In the genomic region with DNA sequence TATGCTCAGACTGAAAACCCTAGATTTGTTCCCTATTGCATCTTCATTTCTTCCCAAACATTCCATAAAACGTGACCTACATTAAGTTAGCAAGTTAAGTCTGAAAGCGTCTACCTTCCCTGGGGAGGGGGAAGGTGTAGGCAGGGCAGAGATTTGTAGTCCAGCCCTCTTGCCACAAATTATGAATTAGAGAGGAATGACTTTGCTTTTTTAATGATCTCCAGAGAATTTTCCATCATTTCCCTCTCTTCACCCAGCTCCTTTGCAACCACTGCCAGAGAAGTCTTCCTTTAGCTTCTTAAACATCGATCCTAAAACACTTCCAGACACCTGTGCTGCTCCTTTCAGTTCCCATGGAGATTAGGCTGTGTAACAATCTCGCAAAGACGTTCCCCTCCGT, we compare ENCODE assay signal across 7 cellular contexts. TPM values are rescaled to one million over a fixed set of nuclear protein-coding genes. Genes with fewer than 3 reads are reported as not detected.
DNase-seq lines count a peak whose midpoint lies in the region; ATAC-seq and TF ChIP-seq lines count a peak whose summit lies in the region.

No MANE protein-coding gene starts in this region.

- H3K27me3 ChIP-seq in HCT116 (ENCODE audit: insufficient read depth, low read length), result no peaks in the 10 kb centered on the region
- H3K27me3 ChIP-seq in right cardiac atrium (ENCODE audit: control insufficient read depth, insufficient read depth), result no peaks in the 10 kb centered on the region
- H3K27me3 ChIP-seq in smooth muscle cell (ENCODE audit: low read depth), result no peaks in the 10 kb centered on the region
- no peaks in the 10 kb centered on the region for H3K27me3 ChIP-seq in vagina

- peaks cover 13 to 17% of the 10 kb centered on the region in 2 experiments for H3K4me1 ChIP-seq in HCT116 (ENCODE audit: control insufficient read depth in 1 of 2, insufficient read depth in 2 of 2, low read length in 2 of 2)
- H3K4me1 ChIP-seq in right cardiac atrium (ENCODE audit: control insufficient read depth, insufficient read depth, low read length), result peaks cover 3% of the 10 kb centered on the region
- H3K4me1 ChIP-seq in smooth muscle cell (ENCODE audit: low read depth), result peaks cover 21% of the 10 kb centered on the region
- H3K4me1 ChIP-seq in vagina, result peaks cover 35% of the 10 kb centered on the region

- POLR2A ChIA-PET in HCT116 (lab: Charles Lee) (no interaction called here), WTC11 (lab: Charles Lee) (no interaction called here)

- H3K4me2 ChIP-seq in HCT116 (ENCODE audit: low read length), result peak overlapping the region; percentile 98
- peak overlapping the region; percentile 89 for H3K4me2 ChIP-seq in smooth muscle cell

- H3K9ac ChIP-seq in HCT116 (ENCODE audit: low read length) (peak overlapping the region; percentile 79), smooth muscle cell (ENCODE audit: low read depth) (no peak overlapping the region)

- no peak for DNase-seq in HCT116 (ENCODE audit: low read depth, low spot score)
- DNase-seq in WTC11 (ENCODE audit: low spot score), result no peak
- DNase-seq in right cardiac atrium, result no peak
- no peak for DNase-seq in smooth muscle cell (lab: John Stamatoyannopoulos, UW; ENCODE audit: unreplicated experiment)
- no peak for DNase-seq in NCI-H2081 treated with DMSO at 0.1 percent for 48 hours (lab: John Stamatoyannopoulos, UW)
- no peak for DNase-seq in caudate nucleus (lab: John Stamatoyannopoulos, UW)
- no peak for DNase-seq in vagina (ENCODE audit: extremely low spot score in 2 of 2)

- no peaks in the 10 kb centered on the region for H3K9me2 ChIP-seq in HCT116 (ENCODE audit: insufficient read depth)

- H3K9me3 ChIP-seq in HCT116 (ENCODE audit: control insufficient read depth in 1 of 2, insufficient read depth in 1 of 2, low read depth in 1 of 2, low read length in 2 of 2) (no peaks in the 10 kb centered on the region), right cardiac atrium (ENCODE audit: control insufficient read depth, low read length) (no peaks in the 10 kb centered on the region), smooth muscle cell (replicated peaks; ENCODE audit: low read depth) (no peaks in the 10 kb centered on the region), vagina (no peaks in the 10 kb centered on the region)

- WGBS in right cardiac atrium, result 54% methylated on average over 6 of the region's 6 CpGs
- 43% methylated on average over 6 of the region's 6 CpGs for WGBS in smooth muscle cell (ENCODE audit: low lambda C conversion rate)

- CTCF ChIA-PET in HCT116 (lab: Charles Lee), result no interaction called here
- CTCF ChIA-PET in WTC11 (lab: Charles Lee), result interaction anchor here (3.3 kb wide), 1 partner anchor 14 kb away, joined by 25 read pairs; no protein-coding TSS in a partner anchor

- H3K27ac ChIP-seq in HCT116 (ENCODE audit: low read depth, low read length), result no peak overlapping the region
- peak overlapping the region; percentile 46 for H3K27ac ChIP-seq in right cardiac atrium (ENCODE audit: low read length)
- H3K27ac ChIP-seq in smooth muscle cell (ENCODE audit: low read depth), result no peak overlapping the region
- H3K27ac ChIP-seq in caudate nucleus (ENCODE audit: low read depth, low read length), result no peak overlapping the region
- no peak overlapping the region for H3K27ac ChIP-seq in vagina

- intact Hi-C loops in HCT116 (cut with micrococcal nuclease), result no loop called here
- intact Hi-C loops in right cardiac atrium (cut with DNase I), result loop anchor here in 1 of 4 donors (10.0 kb wide), 1 partner anchor 51 kb away; no protein-coding TSS in a partner anchor
- intact Hi-C loops in vagina (cut with DNase I), result no loop called here

- TF ChIP-seq POLR2A in HCT116 (IDR thresholded peaks at IDR 0.05; ENCODE audit: borderline replicate concordance, extremely low read depth, insufficient read depth, insufficient read length), result no peak
- no peak for TF ChIP-seq POLR2A in vagina (IDR thresholded peaks at IDR 0.05)

- RAD21 ChIA-PET in HCT116 (lab: Charles Lee; ENCODE audit: low non-redundant PET in 1 of 2, low total read pairs in 2 of 2, uncharacterized antibody in 2 of 2, unreplicated experiment in 2 of 2), result no interaction called here

- H3K27ac Mint-ChIP-seq in WTC11, result no peak overlapping the region

- H3K27me3 Mint-ChIP-seq in WTC11 (ENCODE audit: low read depth), result no peaks in the 10 kb centered on the region

- no TSS peak for BruUV-seq in HCT116 (replicated peaks; lab: Mats Ljungman, UMichigan)

- no peaks in the 10 kb centered on the region for H3F3A ChIP-seq in smooth muscle cell (ENCODE audit: low read depth)

- peak overlapping the region; percentile 95 to 99 for H3K4me3 ChIP-seq in HCT116 (replicated peaks in 1 of 2; ENCODE audit: low read depth in 1 of 2, low read length in 2 of 2)
- H3K4me3 ChIP-seq in right cardiac atrium (ENCODE audit: low read length), result peak overlapping the region; percentile 57
- peak overlapping the region; percentile 69 for H3K4me3 ChIP-seq in smooth muscle cell
- peak overlapping the region in 1 of 2 donors; percentile 95 for H3K4me3 ChIP-seq in vagina

- no peak for TF ChIP-seq CTCF in HCT116 (IDR thresholded peaks at IDR 0.05 in 2 of 3, conservative IDR thresholded peaks at IDR 0.05 in 1 of 3; ENCODE audit: borderline replicate concordance in 1 of 3, insufficient read depth in 1 of 3, low read depth in 2 of 3, low read length in 2 of 3)
- no peak for TF ChIP-seq CTCF in WTC11 (IDR thresholded peaks at IDR 0.05)
- no peak for TF ChIP-seq CTCF in smooth muscle cell (IDR thresholded peaks at IDR 0.05; ENCODE audit: borderline replicate concordance, insufficient read depth, poor library complexity, severe bottlenecking)
- no peak for TF ChIP-seq CTCF in vagina (IDR thresholded peaks at IDR 0.05)

- H4K20me1 ChIP-seq in HCT116 (ENCODE audit: insufficient read depth), result no peaks in the 10 kb centered on the region
- H4K20me1 ChIP-seq in smooth muscle cell (ENCODE audit: low read depth), result peaks cover 23% of the 10 kb centered on the region

- peak overlapping the region; percentile 99 for H3K4me3 Mint-ChIP-seq in WTC11

- H3K9me3 Mint-ChIP-seq in WTC11, result no peaks in the 10 kb centered on the region

- H3K79me2 ChIP-seq in HCT116 (ENCODE audit: insufficient read depth, low read length), result peaks cover 38% of the 10 kb centered on the region
- peaks cover 34% of the 10 kb centered on the region for H3K79me2 ChIP-seq in smooth muscle cell (ENCODE audit: low read depth)

- ATAC-seq in HCT116 (no peak), WTC11 (no peak), right cardiac atrium (no peak)

- H3K36me3 Mint-ChIP-seq in WTC11, result peaks cover 14% of the 10 kb centered on the region

- H3K4me1 Mint-ChIP-seq in WTC11, result peaks cover 23% of the 10 kb centered on the region

- no peak for TF ChIP-seq RAD21 in HCT116 (IDR thresholded peaks at IDR 0.05; ENCODE audit: low read depth)

- no peak overlapping the region for H2AFZ ChIP-seq in HCT116 (ENCODE audit: low read depth, low read length, poor library complexity, severe bottlenecking)
- no peak overlapping the region for H2AFZ ChIP-seq in smooth muscle cell (ENCODE audit: low read depth)

- H3K36me3 ChIP-seq in HCT116 (ENCODE audit: control insufficient read depth in 1 of 2, insufficient read depth in 2 of 2, low read length in 2 of 2) (peaks cover 10 to 16% of the 10 kb centered on the region in 2 experiments; a peak in 3 of 4 replicates), smooth muscle cell (ENCODE audit: low read depth) (peaks cover 2% of the 10 kb centered on the region), vagina (peaks cover 0 to 24% of the 10 kb centered on the region in 2 donors)

TF ChIP-seq in HCT116, 20 proteins besides CTCF, POLR2A, EP300 and RAD21 (continues in another document):
- TF ChIP-seq EZH2phosphoT487 (IDR thresholded peaks at IDR 0.05; ENCODE audit: borderline replicate concordance), result no peak

TF ChIP-seq in WTC11, 78 proteins besides CTCF, POLR2A, EP300 and RAD21 (continues in another document):
- no peak for TF ChIP-seq NR3C1 (CRISPR knock-in tag; conservative IDR thresholded peaks at IDR 0.05; ENCODE audit: low read depth)
- no peak for TF ChIP-seq GRHL2 (CRISPR knock-in tag; IDR thresholded peaks at IDR 0.05; ENCODE audit: insufficient replicate concordance, severe bottlenecking)
- no peak for TF ChIP-seq NR1H2 (CRISPR knock-in tag; IDR thresholded peaks at IDR 0.05)
- TF ChIP-seq, protein P1, sequence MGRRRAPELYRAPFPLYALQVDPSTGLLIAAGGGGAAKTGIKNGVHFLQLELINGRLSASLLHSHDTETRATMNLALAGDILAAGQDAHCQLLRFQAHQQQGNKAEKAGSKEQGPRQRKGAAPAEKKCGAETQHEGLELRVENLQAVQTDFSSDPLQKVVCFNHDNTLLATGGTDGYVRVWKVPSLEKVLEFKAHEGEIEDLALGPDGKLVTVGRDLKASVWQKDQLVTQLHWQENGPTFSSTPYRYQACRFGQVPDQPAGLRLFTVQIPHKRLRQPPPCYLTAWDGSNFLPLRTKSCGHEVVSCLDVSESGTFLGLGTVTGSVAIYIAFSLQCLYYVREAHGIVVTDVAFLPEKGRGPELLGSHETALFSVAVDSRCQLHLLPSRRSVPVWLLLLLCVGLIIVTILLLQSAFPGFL (CRISPR knock-in tag; IDR thresholded peaks at IDR 0.05; ENCODE audit: borderline replicate concordance), result no peak
- no peak for TF ChIP-seq IRF2 (CRISPR knock-in tag; IDR thresholded peaks at IDR 0.05; ENCODE audit: borderline replicate concordance, low read depth)
- no peak for TF ChIP-seq HMGA2 (CRISPR knock-in tag; IDR thresholded peaks at IDR 0.05)
- no peak for TF ChIP-seq ZNF219 (CRISPR knock-in tag; IDR thresholded peaks at IDR 0.05; ENCODE audit: borderline replicate concordance)
- no peak for TF ChIP-seq NR2C2 (CRISPR knock-in tag; IDR thresholded peaks at IDR 0.05)

RNA-seq across cellular contexts. Expression of a gene that starts 1.2 kb away (rescaled TPM):
- total RNA-seq in HCT116 (2021; ENCODE audit: unreplicated experiment) (10.5 TPM), WTC11 (2021) (4.4 to 5.2 TPM (median 4.6 TPM) in 3 replicates), right cardiac atrium (10 to 100 TPM; 11.4 to 13.3 (median 13.0) TPM), smooth muscle cell (13.5 and 16.0 TPM in 2 replicates), vagina (3.7 TPM)
- polyA plus RNA-seq in HCT116 (2012), result 5.5 and 7.3 TPM in 2 replicates
- polyA plus RNA-seq in right cardiac atrium (27.7 TPM), smooth muscle cell (24.7 and 30.2 TPM in 2 replicates)

RNA-seq across cellular contexts. Expression of a gene that starts 1.3 kb away (rescaled TPM):
- 129 TPM for total RNA-seq in HCT116 (2021; ENCODE audit: unreplicated experiment)
- polyA plus RNA-seq in HCT116 (2012), result 195 and 243 TPM in 2 replicates
- 146 to 158 TPM (median 150 TPM) in 3 replicates for total RNA-seq in WTC11 (2021)
- 100 to 1,000 TPM; 178 to 218 (median 200) TPM for total RNA-seq in right cardiac atrium
- 671 TPM for polyA plus RNA-seq in right cardiac atrium
- total RNA-seq in smooth muscle cell, result 126 and 154 TPM in 2 replicates
- polyA plus RNA-seq in smooth muscle cell, result 316 and 408 TPM in 2 replicates
- total RNA-seq in vagina, result 117 TPM
